2 cellular contexts compared by ENCODE assay signal in genomic region chr22:39593061-39593930, GRCh38.
A peak's percentile ranks its signal among the peaks of the same experiment; 100 is the strongest.
TF ChIP-seq lines count a peak whose summit lies in the region.

No MANE protein-coding gene starts in this region.

TF ChIP-seq in A549, 52 proteins besides CTCF, POLR2A, EP300 and RAD21 (continued from another document):
- TF ChIP-seq ELK1 (IDR thresholded peaks at IDR 0.05; ENCODE audit: low read depth, low read length) (no peak), HDAC2 (IDR thresholded peaks at IDR 0.05) (no peak), HEYL (CRISPR knock-in tag; IDR thresholded peaks at IDR 0.05) (no peak), RARB (CRISPR knock-in tag; IDR thresholded peaks at IDR 0.05) (no peak), ZFP36 (IDR thresholded peaks at IDR 0.05; ENCODE audit: borderline replicate concordance, partially characterized antibody) (peak; percentile 77), HOXB5 (CRISPR knock-in tag; IDR thresholded peaks at IDR 0.05) (no peak), CBX8 (IDR thresholded peaks at IDR 0.05) (no peak)
TF ChIP-seq in A549: peak in this region for 1.

TF ChIP-seq in IMR-90, 13 proteins besides CTCF, POLR2A, EP300 and RAD21 (continued from another document):
- TF ChIP-seq MAFK (IDR thresholded peaks at IDR 0.05; ENCODE audit: low read depth, low read length) (no peak), MXI1 (IDR thresholded peaks at IDR 0.05; ENCODE audit: borderline replicate concordance, low read depth, low read length) (no peak), SMC3 (IDR thresholded peaks at IDR 0.05; ENCODE audit: low read depth, low read length) (no peak), FOS (IDR thresholded peaks at IDR 0.05; ENCODE audit: low read depth, low read length) (no peak), CEBPB (IDR thresholded peaks at IDR 0.05; ENCODE audit: low read depth, low read length) (no peak), USF2 (IDR thresholded peaks at IDR 0.05; ENCODE audit: low read depth, low read length) (no peak), NFE2L2 (IDR thresholded peaks at IDR 0.05; ENCODE audit: low read depth, low read length) (no peak), MAZ (IDR thresholded peaks at IDR 0.05; ENCODE audit: borderline replicate concordance, low read depth, low read length) (no peak)
